ENCODE assay signal across 9 cellular contexts in the genomic region with DNA sequence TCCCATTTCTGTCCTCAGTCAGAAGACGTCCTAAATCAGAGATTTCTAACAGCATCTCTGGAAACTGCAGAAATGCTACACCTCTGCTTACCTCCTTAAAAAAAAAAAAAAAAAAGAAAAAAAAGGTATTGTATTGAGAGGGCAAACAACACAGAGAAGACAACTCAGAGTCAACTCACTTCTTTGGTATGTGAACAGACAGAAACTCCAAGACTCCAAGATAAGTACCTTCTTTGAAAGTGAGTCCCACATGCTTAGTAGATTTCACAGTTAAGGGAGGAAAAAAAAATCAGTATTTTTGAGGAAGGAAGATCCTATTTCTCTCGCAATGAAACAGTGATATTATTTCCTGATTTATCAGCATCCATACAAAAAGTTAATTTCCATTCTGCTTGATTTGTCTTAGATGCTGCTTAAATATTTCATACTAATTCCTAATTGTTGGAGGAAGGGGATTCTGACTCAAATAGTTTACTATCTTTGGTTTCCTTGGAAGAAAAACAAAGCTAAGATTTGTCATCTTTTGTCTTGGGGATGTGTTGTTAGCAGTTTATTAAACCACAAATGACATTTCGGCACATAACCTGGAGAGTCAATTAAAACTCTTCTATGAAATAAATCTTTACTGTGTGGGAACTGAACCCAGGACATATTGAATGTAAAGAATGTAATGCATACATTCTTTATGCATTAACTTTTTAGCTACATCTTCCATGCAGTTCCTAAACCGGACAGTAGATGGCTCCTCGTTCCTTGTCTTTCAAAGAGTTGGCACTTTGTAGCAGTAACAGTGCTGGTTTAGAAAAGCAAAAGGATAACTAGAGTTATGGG. TPM values are rescaled to one million over a fixed set of nuclear protein-coding genes. Genes with fewer than 3 reads are reported as not detected.
DNase-seq lines count a peak whose midpoint lies in the region; ATAC-seq, FAIRE-seq and TF ChIP-seq lines count a peak whose summit lies in the region.
"Had no signal": no experiment of that assay in that cellular context is flagged by ENCODE, and none has a peak within 500 bp of the region (broad histone marks: within the 10 kb centered on the region; RNA-seq: fewer than 3 reads in every experiment).

No MANE protein-coding gene starts in this region.

- peak overlapping the region; percentile 2 for H2AFZ ChIP-seq in keratinocyte (ENCODE audit: control insufficient read depth, low read length)

- peak overlapping the region; percentile 64 for H3K4me2 ChIP-seq in keratinocyte (ENCODE audit: control insufficient read depth, extremely low read depth, insufficient read depth, low read depth, low read length)

- H3K79me2 ChIP-seq in keratinocyte (ENCODE audit: control insufficient read depth, insufficient read depth, low read length), result no peaks in the 10 kb centered on the region

- no peak for TF ChIP-seq POLR2A in body of pancreas (IDR thresholded peaks at IDR 0.05)

- H3K27ac ChIP-seq in body of pancreas, result no peak overlapping the region
- peak overlapping the region; percentile 74 for H3K27ac ChIP-seq in keratinocyte (ENCODE audit: control insufficient read depth, insufficient read depth, low read length)

- FAIRE-seq in keratinocyte (lab: Jason Lieb, UNC) (peak; percentile 84), HTR-8/SVneo (lab: Jason Lieb, UNC) (no peak)

- H4K20me1 ChIP-seq in keratinocyte (ENCODE audit: control insufficient read depth, extremely low read depth, insufficient read depth, low read length), result no peaks in the 10 kb centered on the region

- peak overlapping the region; percentile 19 for H3K9ac ChIP-seq in keratinocyte (ENCODE audit: control insufficient read depth, extremely low read depth, insufficient read depth, low read length)

- H3K4me3 ChIP-seq in body of pancreas (no peak overlapping the region), keratinocyte (ENCODE audit: control insufficient read depth in 2 of 3, extremely low read depth in 1 of 3, insufficient read depth in 2 of 3, low read depth in 1 of 3, low read length in 3 of 3) (no peak overlapping the region)

- H3K36me3 ChIP-seq in body of pancreas (replicated peaks in 1 of 2; ENCODE audit: insufficient read depth in 1 of 2, low read depth in 2 of 2) (no peaks in the 10 kb centered on the region), keratinocyte (ENCODE audit: control insufficient read depth in 2 of 2, extremely low read depth in 1 of 2, insufficient read depth in 2 of 2, low read length in 2 of 2) (no peaks in the 10 kb centered on the region)

- TF ChIP-seq CTCF in body of pancreas (IDR thresholded peaks at IDR 0.05) (peak; percentile 56 to 93 (median 88)), keratinocyte (optimal IDR thresholded peaks at IDR 0.05 in 1 of 3, IDR thresholded peaks at IDR 0.05 in 1 of 3, conservative IDR thresholded peaks at IDR 0.05 in 1 of 3; ENCODE audit: extremely low read depth in 1 of 3, insufficient read depth in 2 of 3, low read length in 3 of 3) (peak; percentile 45 to 89 (median 77))

- no peak overlapping the region for H3K4me3 Mint-ChIP-seq in T-helper 17 cell

- WGBS in body of pancreas, 2 donors, result 22 to 31% methylated on average over 5 of the region's 5 CpGs

- H3K27ac Mint-ChIP-seq in T-helper 17 cell, result peak overlapping the region; percentile 67

- no peaks in the 10 kb centered on the region for H3K27me3 ChIP-seq in body of pancreas
- no peaks in the 10 kb centered on the region for H3K27me3 ChIP-seq in keratinocyte (ENCODE audit: control insufficient read depth, extremely low read depth, insufficient read depth, low read length)
- H3K27me3 ChIP-seq: BLaER1 treated with 17β-estradiol and CSF1 and Interleukin-3, amounts not matched to agents 10 nM and 100 nM had no signal

- no peaks in the 10 kb centered on the region for H3K9me1 ChIP-seq in keratinocyte (ENCODE audit: control insufficient read depth, extremely low read depth, insufficient read depth, low read length)

- H3K4me1 ChIP-seq in body of pancreas (peaks cover 15% of the 10 kb centered on the region), keratinocyte (ENCODE audit: control insufficient read depth, extremely low read depth, insufficient read depth, low read length) (peaks cover 30% of the 10 kb centered on the region)

- H3K9me3 ChIP-seq in T-helper 17 cell (ENCODE audit: control insufficient read depth, low read length, poor library complexity, severe bottlenecking) (no peaks in the 10 kb centered on the region), body of pancreas (no peaks in the 10 kb centered on the region), keratinocyte (ENCODE audit: control insufficient read depth, low read depth, low read length) (no peaks in the 10 kb centered on the region)
- H3K9me3 ChIP-seq: BLaER1 treated with 17β-estradiol and CSF1 and Interleukin-3, amounts not matched to agents 10 nM and 100 nM had no signal

- ATAC-seq in T-helper 17 cell (no peak), body of pancreas (no peak)

- peaks cover 22% of the 10 kb centered on the region for H3K4me1 Mint-ChIP-seq in T-helper 17 cell

- DNase-seq in NCI-H2196 (lab: John Stamatoyannopoulos, UW; ENCODE audit: unreplicated experiment), result peak; percentile 46
- DNase-seq in NCI-H2196 treated with DMSO at 0.1 percent for 48 hours (lab: John Stamatoyannopoulos, UW; ENCODE audit: unreplicated experiment), result no peak
- DNase-seq in NCI-H128 (lab: John Stamatoyannopoulos, UW; ENCODE audit: unreplicated experiment), result peak; percentile 55
- peak; percentile 19 to 68 (median 20) for DNase-seq in T-helper 17 cell
- peak; percentile 71 to 80 (median 75) for DNase-seq in body of pancreas
- peak; percentile 64 for DNase-seq in keratinocyte (ENCODE audit: low read depth, low spot score)
- DNase-seq in stimulated activated CD4-positive, alpha-beta T cell treated with anti-CD3 and anti-CD28 coated beads, Interleukin-2, amount 100 ng/mL, for 24 hours, result peak; percentile 71 to 86
- DNase-seq in HTR-8/SVneo (ENCODE audit: insufficient read length, low spot score), result no peak

- dilution Hi-C loops in keratinocyte (cut with MboI; ENCODE audit: extremely low pct_ligation_motif_present, low sequenced_read_pairs), result no loop called here

- H3K27me3 Mint-ChIP-seq in T-helper 17 cell, result no peaks in the 10 kb centered on the region

- intact Hi-C loops in body of pancreas (cut with DNase I), result loop anchor here (5.0 kb wide), 1 partner anchor 380 kb away; no protein-coding TSS in a partner anchor

- H3K36me3 Mint-ChIP-seq in T-helper 17 cell (ENCODE audit: low read depth), result peaks cover 3% of the 10 kb centered on the region

RNA-seq across cellular contexts. Expression of a gene that starts 4.7 kb away (rescaled TPM):
- total RNA-seq in T-helper 17 cell (10 to 100 TPM; 48.3 to 58.7 TPM), body of pancreas (1 to 10 TPM; 4.3 to 8.6 TPM)
- polyA plus RNA-seq in keratinocyte, result 0.45 to 0.98 TPM (median 0.68 TPM) in 3 replicates
- 31.2 TPM for polyA plus RNA-seq in keratinocyte (2011; ENCODE audit: low read depth)
- polyA plus RNA-seq in keratinocyte (2011; cell fraction: cytosol; rRNA removed), result 0.60 and 0.64 TPM in 2 replicates
- 1.3 TPM in 2 replicates for polyA plus RNA-seq in keratinocyte (2011; cell fraction: nucleus; rRNA removed)
- 0.34 and 21.1 TPM in 2 replicates for polyA plus RNA-seq in keratinocyte (2012; ENCODE audit: low replicate concordance)
- 0.33 to 3.0 TPM (median 2.8 TPM) in 3 replicates for polyA minus RNA-seq in keratinocyte
- not detected for polyA minus RNA-seq in keratinocyte (2011; cell fraction: cytosol; rRNA and poly(A)+ RNA removed)
- 6.0 and 8.6 TPM in 2 replicates for polyA minus RNA-seq in keratinocyte (2011; cell fraction: nucleus; rRNA and poly(A)+ RNA removed)

Comparison
In these comparisons a context has a peak if more than half of its experiments do, and no peak if none do; other contexts are left out.
1. DNase-seq: peak in NCI-H2196 (single experiment), NCI-H128 (single experiment), T-helper 17 cell (3 of 3), body of pancreas (4 of 4), keratinocyte (single experiment) and stimulated activated CD4-positive, alpha-beta T cell treated with anti-CD3 and anti-CD28 coated beads, Interleukin-2, amount 100 ng/mL, for 24 hours (2 of 2); none in NCI-H2196 treated with DMSO at 0.1 percent for 48 hours (single experiment) and HTR-8/SVneo (single experiment).
2. RNA of a gene that starts 4.7 kb away (total RNA-seq): 48.3 to 58.7 TPM in T-helper 17 cell; 4.3 to 8.6 TPM in body of pancreas; every median in the first group is over 4 times any median in the second.